Comparison of ENCODE assay signal across 16 cellular contexts in genomic region chr13:83880275-83881027, GRCh38. TPM values are rescaled to one million over a fixed set of nuclear protein-coding genes. Genes with fewer than 3 reads are reported as not detected.
DNase-seq lines count a peak whose midpoint lies in the region; TF ChIP-seq lines count a peak whose summit lies in the region.
"Had no signal": no experiment of that assay in that cellular context is flagged by ENCODE, and none has a peak within 500 bp of the region (broad histone marks: within the 10 kb centered on the region; RNA-seq: fewer than 3 reads in every experiment).

No MANE protein-coding gene starts in this region.

- no peaks in the 10 kb centered on the region for H3K9me3 ChIP-seq in uterus
- H3K9me3 ChIP-seq: testis had no signal

- H3K36me3 ChIP-seq in uterus, result no peaks in the 10 kb centered on the region

- peaks cover 0 to 36% of the 10 kb centered on the region in 2 donors for H3K27me3 ChIP-seq in uterus
- H3K27me3 ChIP-seq: testis had no signal

- H3K27ac ChIP-seq in temporal lobe (ENCODE audit: low read depth, low read length) (peak overlapping the region; percentile 97), uterus (no peak overlapping the region)
- H3K27ac ChIP-seq: PC-9, skin epidermis, testis had no signal

- DNase-seq in DMS53 (lab: John Stamatoyannopoulos, UW), result peak; percentile 20
- DNase-seq in DMS53 treated with DMSO at 0.1 percent for 48 hours (lab: John Stamatoyannopoulos, UW; ENCODE audit: unreplicated experiment), result no peak
- peak; percentile 72 for DNase-seq in inferior parietal cortex (ENCODE audit: extremely low spot score)
- no peak for DNase-seq in glomerular visceral epithelial cell (ENCODE audit: extremely low spot score)
- DNase-seq in T-helper 2 cell, result no peak
- DNase-seq in uterus, result no peak
- DNase-seq: 8988T; activated T-cell treated with anti-CD3 and anti-CD28 coated beads, Interleukin-2, amount 50 U/mL, for 1 hour; left colon; PC-9; testis had no signal

- H3K27ac Mint-ChIP-seq in brain, result peak overlapping the region in 3 of 5 experiments; percentile 95 to 96 (median 96)

- H3K4me1 ChIP-seq in uterus, result no peaks in the 10 kb centered on the region

- H3K27me3 Mint-ChIP-seq in brain, result peaks cover 37% of the 10 kb centered on the region

- intact Hi-C loops in uterus (cut with DNase I; ENCODE audit: low total_unique reads), result no loop called here

- H3K36me3 Mint-ChIP-seq in brain, result peaks cover 8% of the 10 kb centered on the region

- TF ChIP-seq POLR2A in uterus (IDR thresholded peaks at IDR 0.05), result no peak

- H3K9me3 Mint-ChIP-seq in brain, result peaks cover 0 to 26% (median 5%) of the 10 kb centered on the region in 5 experiments

- TF ChIP-seq CTCF in brain (conservative IDR thresholded peaks at IDR 0.05), result no peak
- no peak for TF ChIP-seq CTCF in uterus (IDR thresholded peaks at IDR 0.05)

- H3K4me3 ChIP-seq in uterus, result no peak overlapping the region
- H3K4me3 ChIP-seq: PC-9, testis had no signal

- peaks cover 54% of the 10 kb centered on the region for H3K4me1 Mint-ChIP-seq in brain

- H3K4me3 Mint-ChIP-seq in brain, result peak overlapping the region; percentile 92 to 98 (median 95)

RNA-seq across cellular contexts. Expression of gene SLITRK1, which starts 1.8 kb away (rescaled TPM):
- 4.5 TPM for polyA plus RNA-seq in brain (ENCODE audit: insufficient read depth, low read depth, low replicate concordance)
- total RNA-seq in temporal lobe, result 30.7 TPM
- total RNA-seq in uterus, result under 1 TPM in 1 of 4 donors, not detected in 3; 0.07 TPM
- total RNA-seq: HT1080; T-helper 1 cell treated with Interleukin-12 subunit alpha and Interleukin-12 subunit beta and Interleukin-4 antibody, amounts not matched to agents 30 ng/mL and 1 ng/mL, for 36 hours had no signal

Comparison
In these comparisons a context has a peak if more than half of its experiments do, and no peak if none do; other contexts are left out.
1. DNase-seq: peak in DMS53 (single experiment) and inferior parietal cortex (single experiment); none in DMS53 treated with DMSO at 0.1 percent for 48 hours (single experiment), glomerular visceral epithelial cell (single experiment), T-helper 2 cell (0 of 5) and uterus (0 of 2).
2. RNA of gene SLITRK1, which starts 1.8 kb away (total RNA-seq): 30.7 TPM in temporal lobe (single experiment); 0.07 TPM in uterus; every median in the first group is over 10 times any median in the second.